ENCODE assay signal across 8 cellular contexts in genomic region chr16:31874354-31875111, GRCh38. TPM values are rescaled to one million over a fixed set of nuclear protein-coding genes. Genes with fewer than 3 reads are reported as not detected.
DNase-seq lines count a peak whose midpoint lies in the region; ATAC-seq and TF ChIP-seq lines count a peak whose summit lies in the region.

No MANE protein-coding gene starts in this region.

- H3K9me3 ChIP-seq in right atrium auricular region (no peaks in the 10 kb centered on the region), gastrocnemius medialis (no peaks in the 10 kb centered on the region)

- no peaks in the 10 kb centered on the region for H3K9me3 Mint-ChIP-seq in activated naive CD8-positive, alpha-beta T cell (ENCODE audit: low read depth)

- TF ChIP-seq CTCF in right atrium auricular region (IDR thresholded peaks at IDR 0.05) (no peak), gastrocnemius medialis (IDR thresholded peaks at IDR 0.05 in 4 of 5, conservative IDR thresholded peaks at IDR 0.05 in 1 of 5) (no peak)

- intact Hi-C loops in gastrocnemius medialis (cut with DNase I; ENCODE audit: low total_unique reads): loop anchor here (5.0 to 10.0 kb wide), 3 partner anchors 162 to 402 kb away; partner anchors contain the start of genes RUSF1 and TGFB1I1

- H3K36me3 ChIP-seq in right atrium auricular region: no peaks in the 10 kb centered on the region
- no peaks in the 10 kb centered on the region for H3K36me3 ChIP-seq in gastrocnemius medialis

- H3K4me1 Mint-ChIP-seq in activated naive CD8-positive, alpha-beta T cell (ENCODE audit: low read depth): peaks cover 69% of the 10 kb centered on the region

- H3K4me1 ChIP-seq in right atrium auricular region (peaks cover 0 to 46% of the 10 kb centered on the region in 2 donors), gastrocnemius medialis (peaks cover 16 to 20% of the 10 kb centered on the region in 2 donors)

- ATAC-seq in HG02759 (IDR thresholded peaks at IDR 0.05; ENCODE audit: unreplicated experiment) (peak; percentile 35), gastrocnemius medialis (peak in 1 of 2 donors; percentile 45)

- H3K4me3 Mint-ChIP-seq in activated naive CD8-positive, alpha-beta T cell: peak overlapping the region; percentile 91

- H3K27ac ChIP-seq in right atrium auricular region (peak overlapping the region; percentile 87 to 91), gastrocnemius medialis (peak overlapping the region; percentile 76 to 92 (median 84))

- H3K27me3 Mint-ChIP-seq in activated naive CD8-positive, alpha-beta T cell: no peaks in the 10 kb centered on the region

- H3K4me3 ChIP-seq in right atrium auricular region: peak overlapping the region; percentile 91 to 99
- H3K4me3 ChIP-seq in gastrocnemius medialis: peak overlapping the region; percentile 77 to 98 (median 88)

- no peak for TF ChIP-seq POLR2A in gastrocnemius medialis (IDR thresholded peaks at IDR 0.05)

- DNase-seq in A172 (ENCODE audit: low spot score): peak; percentile 68
- peak; percentile 63 for DNase-seq in GF-D8 (lab: John Stamatoyannopoulos, UW)
- peak; percentile 19 to 52 for DNase-seq in NCI-H526 (lab: John Stamatoyannopoulos, UW)
- DNase-seq in right atrium auricular region (ENCODE audit: low spot score): no peak
- no peak for DNase-seq in gastrocnemius medialis
- DNase-seq in GDM1 (lab: John Stamatoyannopoulos, UW): no peak

- H3K27me3 ChIP-seq in right atrium auricular region: no peaks in the 10 kb centered on the region
- no peaks in the 10 kb centered on the region for H3K27me3 ChIP-seq in gastrocnemius medialis

- in situ Hi-C loops in gastrocnemius medialis (cut with MboI; ENCODE audit: low sequenced_read_pairs in 4 of 4): loop anchor here (25.0 kb wide), 5 partner anchors 362 to 1037 kb away; partner anchors contain the start of genes HSD3B7 (in 3 of the 4), RUSF1 (in 3 of the 4), FUS (in 2 of the 4) and STX1B (in 1 of the 4)

- H3K36me3 Mint-ChIP-seq in activated naive CD8-positive, alpha-beta T cell: peaks cover 24% of the 10 kb centered on the region

- peak overlapping the region; percentile 97 for H3K27ac Mint-ChIP-seq in activated naive CD8-positive, alpha-beta T cell

RNA-seq across cellular contexts. Expression of gene ZNF267, which starts 0.9 kb away (rescaled TPM):
- total RNA-seq in A172 (2014; rRNA removed; shearing (Covaris generic)): 14.3 and 18.6 TPM in 2 replicates
- total RNA-seq in right atrium auricular region (1 to 10 TPM; 4.5 to 5.5 TPM), gastrocnemius medialis (10 to 100 TPM in 1 of 4 donors, 1 to 10 TPM in 3; 6.5 to 13.3 (median 8.2) TPM)

Comparison
In these comparisons a context has a peak if more than half of its experiments do, and no peak if none do; other contexts are left out.
1. DNase-seq: peak in A172 (single experiment), GF-D8 (single experiment) and NCI-H526 (2 of 2); none in right atrium auricular region (single experiment), gastrocnemius medialis (0 of 2) and GDM1 (single experiment).